ENCODE assay signal across 1 cellular context in the genomic region with DNA sequence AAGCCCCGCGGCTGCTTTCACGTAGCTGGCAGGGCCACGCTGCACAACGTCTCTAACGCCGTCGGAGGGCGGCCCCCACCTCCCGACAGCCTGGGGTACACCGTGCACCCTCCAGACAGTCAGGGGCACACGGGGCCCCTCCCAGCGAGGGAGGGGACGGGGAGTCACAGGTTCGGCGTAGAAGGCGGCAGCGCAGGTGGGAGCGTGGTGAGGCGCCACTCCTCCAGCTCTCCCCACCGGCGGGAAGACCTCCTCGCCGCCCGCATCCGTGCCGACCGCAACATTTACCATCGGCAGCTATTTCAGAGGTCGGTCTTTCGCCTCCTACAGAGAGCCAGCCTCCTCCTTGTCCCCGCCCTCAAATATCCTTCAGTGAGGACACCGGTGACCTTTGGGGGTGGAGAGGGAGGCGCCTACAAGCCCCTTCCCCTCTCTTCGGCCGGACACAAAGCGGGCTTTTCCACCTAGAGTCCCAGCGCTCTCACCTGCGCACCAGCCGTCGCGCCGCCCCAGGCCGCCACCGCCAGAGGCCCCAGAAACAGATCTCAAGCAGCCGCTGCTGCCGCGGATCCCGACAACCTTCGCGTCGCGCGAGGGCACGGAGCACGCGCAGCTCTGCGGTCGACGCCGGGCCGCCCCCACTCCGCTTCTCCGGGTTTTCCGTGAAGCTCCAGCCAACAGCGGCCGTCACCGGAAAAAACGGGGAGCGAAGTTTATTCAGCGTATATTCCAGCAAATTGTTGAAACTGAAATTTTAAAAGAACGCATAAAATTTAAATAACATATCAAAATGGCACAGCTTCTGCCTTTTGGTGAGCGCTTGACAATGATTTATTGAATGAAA.
TF ChIP-seq lines count a peak whose summit lies in the region.

A gene (minus strand): TSS at position 600 of the 844 bp plus-strand sequence. CDS start 20,708 bp downstream, outside the sequence.

TF ChIP-seq in HCT116, 20 proteins besides CTCF, POLR2A, EP300 and RAD21 (continued from another document):
- TF ChIP-seq, protein P1, sequence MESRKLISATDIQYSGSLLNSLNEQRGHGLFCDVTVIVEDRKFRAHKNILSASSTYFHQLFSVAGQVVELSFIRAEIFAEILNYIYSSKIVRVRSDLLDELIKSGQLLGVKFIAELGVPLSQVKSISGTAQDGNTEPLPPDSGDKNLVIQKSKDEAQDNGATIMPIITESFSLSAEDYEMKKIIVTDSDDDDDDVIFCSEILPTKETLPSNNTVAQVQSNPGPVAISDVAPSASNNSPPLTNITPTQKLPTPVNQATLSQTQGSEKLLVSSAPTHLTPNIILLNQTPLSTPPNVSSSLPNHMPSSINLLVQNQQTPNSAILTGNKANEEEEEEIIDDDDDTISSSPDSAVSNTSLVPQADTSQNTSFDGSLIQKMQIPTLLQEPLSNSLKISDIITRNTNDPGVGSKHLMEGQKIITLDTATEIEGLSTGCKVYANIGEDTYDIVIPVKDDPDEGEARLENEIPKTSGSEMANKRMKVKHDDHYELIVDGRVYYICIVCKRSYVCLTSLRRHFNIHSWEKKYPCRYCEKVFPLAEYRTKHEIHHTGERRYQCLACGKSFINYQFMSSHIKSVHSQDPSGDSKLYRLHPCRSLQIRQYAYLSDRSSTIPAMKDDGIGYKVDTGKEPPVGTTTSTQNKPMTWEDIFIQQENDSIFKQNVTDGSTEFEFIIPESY (IDR thresholded peaks at IDR 0.05; ENCODE audit: extremely low read depth, insufficient replicate concordance, low read length) = peak; percentile 26
- no peak for TF ChIP-seq ELF1 (IDR thresholded peaks at IDR 0.05; ENCODE audit: borderline replicate concordance, low read depth)
- TF ChIP-seq EZH2phosphoT487 (IDR thresholded peaks at IDR 0.05; ENCODE audit: borderline replicate concordance) = no peak
- TF ChIP-seq, protein P2, sequence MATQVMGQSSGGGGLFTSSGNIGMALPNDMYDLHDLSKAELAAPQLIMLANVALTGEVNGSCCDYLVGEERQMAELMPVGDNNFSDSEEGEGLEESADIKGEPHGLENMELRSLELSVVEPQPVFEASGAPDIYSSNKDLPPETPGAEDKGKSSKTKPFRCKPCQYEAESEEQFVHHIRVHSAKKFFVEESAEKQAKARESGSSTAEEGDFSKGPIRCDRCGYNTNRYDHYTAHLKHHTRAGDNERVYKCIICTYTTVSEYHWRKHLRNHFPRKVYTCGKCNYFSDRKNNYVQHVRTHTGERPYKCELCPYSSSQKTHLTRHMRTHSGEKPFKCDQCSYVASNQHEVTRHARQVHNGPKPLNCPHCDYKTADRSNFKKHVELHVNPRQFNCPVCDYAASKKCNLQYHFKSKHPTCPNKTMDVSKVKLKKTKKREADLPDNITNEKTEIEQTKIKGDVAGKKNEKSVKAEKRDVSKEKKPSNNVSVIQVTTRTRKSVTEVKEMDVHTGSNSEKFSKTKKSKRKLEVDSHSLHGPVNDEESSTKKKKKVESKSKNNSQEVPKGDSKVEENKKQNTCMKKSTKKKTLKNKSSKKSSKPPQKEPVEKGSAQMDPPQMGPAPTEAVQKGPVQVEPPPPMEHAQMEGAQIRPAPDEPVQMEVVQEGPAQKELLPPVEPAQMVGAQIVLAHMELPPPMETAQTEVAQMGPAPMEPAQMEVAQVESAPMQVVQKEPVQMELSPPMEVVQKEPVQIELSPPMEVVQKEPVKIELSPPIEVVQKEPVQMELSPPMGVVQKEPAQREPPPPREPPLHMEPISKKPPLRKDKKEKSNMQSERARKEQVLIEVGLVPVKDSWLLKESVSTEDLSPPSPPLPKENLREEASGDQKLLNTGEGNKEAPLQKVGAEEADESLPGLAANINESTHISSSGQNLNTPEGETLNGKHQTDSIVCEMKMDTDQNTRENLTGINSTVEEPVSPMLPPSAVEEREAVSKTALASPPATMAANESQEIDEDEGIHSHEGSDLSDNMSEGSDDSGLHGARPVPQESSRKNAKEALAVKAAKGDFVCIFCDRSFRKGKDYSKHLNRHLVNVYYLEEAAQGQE (IDR thresholded peaks at IDR 0.05; ENCODE audit: low read depth) = no peak
- TF ChIP-seq ZNF274 (IDR thresholded peaks at IDR 0.05; ENCODE audit: low read depth, low read length) = no peak
- peak; percentile 76 for TF ChIP-seq YY1 (IDR thresholded peaks at IDR 0.05; ENCODE audit: extremely low read depth, insufficient replicate concordance, low read depth, low read length)
- no peak for TF ChIP-seq SRF (IDR thresholded peaks at IDR 0.05; ENCODE audit: low read depth)
- TF ChIP-seq, protein P3, sequence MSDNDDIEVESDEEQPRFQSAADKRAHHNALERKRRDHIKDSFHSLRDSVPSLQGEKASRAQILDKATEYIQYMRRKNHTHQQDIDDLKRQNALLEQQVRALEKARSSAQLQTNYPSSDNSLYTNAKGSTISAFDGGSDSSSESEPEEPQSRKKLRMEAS (IDR thresholded peaks at IDR 0.05) = peak; percentile 81
- TF ChIP-seq TCF7L2 (IDR thresholded peaks at IDR 0.05; ENCODE audit: borderline replicate concordance, extremely low read depth, insufficient read depth, insufficient read length) = peak; percentile 40
- peak; percentile 64; the same call in 1 of the 2 replicates for TF ChIP-seq JUND (IDR thresholded peaks at IDR 0.05)
- no peak for TF ChIP-seq FOSL1 (IDR thresholded peaks at IDR 0.05; ENCODE audit: low read depth)
- TF ChIP-seq ZFX (IDR thresholded peaks at IDR 0.05) = peak; percentile 26; the same call in 1 of the 2 replicates
TF ChIP-seq in HCT116: peak in this region for 8.
